Comparison of ENCODE assay signal across 11 cellular contexts in genomic region chr15:77028451-77029165, GRCh38. TPM values are rescaled to one million over a fixed set of nuclear protein-coding genes. Genes with fewer than 3 reads are reported as not detected.
DNase-seq lines count a peak whose midpoint lies in the region; ATAC-seq and TF ChIP-seq lines count a peak whose summit lies in the region.
"Had no signal": no experiment of that assay in that cellular context is flagged by ENCODE, and none has a peak within 500 bp of the region (broad histone marks: within the 10 kb centered on the region; RNA-seq: fewer than 3 reads in every experiment).

No MANE protein-coding gene starts in this region.

- H3K18ac ChIP-seq in mesendoderm (ENCODE audit: low read length), result no peak overlapping the region

- no peaks in the 10 kb centered on the region for H3K36me3 Mint-ChIP-seq in endodermal cell (ENCODE audit: low read depth)

- peak overlapping the region; percentile 44 for H3K4me3 Mint-ChIP-seq in endodermal cell

- peak; percentile 14 for DNase-seq in Right ventricle myocardium inferior (ENCODE audit: missing footprints)
- DNase-seq in right cardiac atrium, result no peak
- no peak for DNase-seq in endodermal cell
- DNase-seq in mesendoderm, result no peak
- DNase-seq in ureter (ENCODE audit: low spot score), result peak; percentile 31
- no peak for DNase-seq in anterior cingulate cortex (lab: John Stamatoyannopoulos, UW)
- DNase-seq in COLO829 (ENCODE audit: low spot score), result no peak
- DNase-seq: C1 segment of cervical spinal cord, NCI-H1436 treated with DMSO at 0.1 percent for 48 hours had no signal

- peaks cover 19% of the 10 kb centered on the region for H3K27me3 Mint-ChIP-seq in endodermal cell (ENCODE audit: insufficient read depth)

- peak overlapping the region; percentile 37 for H3K4me2 ChIP-seq in mesendoderm (ENCODE audit: low read length)

- ATAC-seq in Right ventricle myocardium inferior (no peak), right cardiac atrium (no peak), HG03196 (IDR thresholded peaks at IDR 0.05; ENCODE audit: unreplicated experiment) (no peak)

- H3K79me2 ChIP-seq in mesendoderm (ENCODE audit: control insufficient read depth, insufficient read depth, low read length), result no peaks in the 10 kb centered on the region

- intact Hi-C loops in Right ventricle myocardium inferior (cut with DNase I) (no loop called here), right cardiac atrium (cut with DNase I) (loop anchor here in 1 of 4 donors (10.0 kb wide), 1 partner anchor 516 kb away; no protein-coding TSS in a partner anchor)

- H4K5ac ChIP-seq in mesendoderm (ENCODE audit: low read length), result no peak overlapping the region

- no peak overlapping the region for H2BK5ac ChIP-seq in mesendoderm (ENCODE audit: low read length)

- no peak overlapping the region for H2BK15ac ChIP-seq in mesendoderm (replicated peaks; ENCODE audit: low read depth)

- H3K79me1 ChIP-seq in mesendoderm (ENCODE audit: low read length), result no peaks in the 10 kb centered on the region

- no peak overlapping the region for H2BK120ac ChIP-seq in mesendoderm (ENCODE audit: low read depth, low read length)

- no peaks in the 10 kb centered on the region for H3K36me3 ChIP-seq in endodermal cell (ENCODE audit: control insufficient read depth, insufficient read depth, low read length)
- H3K36me3 ChIP-seq in mesendoderm (ENCODE audit: control insufficient read depth, insufficient read depth, low read length), result no peaks in the 10 kb centered on the region

- H3K9me3 ChIP-seq in right cardiac atrium (ENCODE audit: control insufficient read depth, low read length) (no peaks in the 10 kb centered on the region), endodermal cell (ENCODE audit: control insufficient read depth, low read length) (no peaks in the 10 kb centered on the region)

- H3K9me3 Mint-ChIP-seq in endodermal cell, result no peaks in the 10 kb centered on the region

- H4K8ac ChIP-seq in mesendoderm (ENCODE audit: low read depth, low read length), result no peak overlapping the region

- H3K27ac ChIP-seq in right cardiac atrium (ENCODE audit: low read length), result no peak overlapping the region
- H3K27ac ChIP-seq in endodermal cell (ENCODE audit: low read depth, low read length), result no peak overlapping the region
- H3K27ac ChIP-seq in mesendoderm (ENCODE audit: low read depth, low read length), result no peak overlapping the region
- H3K27ac ChIP-seq: RWPE1 had no signal

- no peak overlapping the region for H2AK5ac ChIP-seq in mesendoderm (ENCODE audit: low read length)

- no peak overlapping the region for H3K4ac ChIP-seq in mesendoderm (ENCODE audit: low read depth, low read length)

- H3K9ac ChIP-seq in endodermal cell (ENCODE audit: extremely low read depth, low read length, poor library complexity, severe bottlenecking) (no peak overlapping the region), mesendoderm (ENCODE audit: low read length) (peak overlapping the region; percentile 46)

- H3K56ac ChIP-seq in mesendoderm (ENCODE audit: low read length), result peak overlapping the region; percentile 68

- H3K4me1 ChIP-seq in right cardiac atrium (ENCODE audit: control insufficient read depth, insufficient read depth, low read length) (no peaks in the 10 kb centered on the region), endodermal cell (ENCODE audit: control insufficient read depth, insufficient read depth, low read length) (peaks cover 1% of the 10 kb centered on the region), mesendoderm (ENCODE audit: control insufficient read depth, low read depth, low read length) (no peaks in the 10 kb centered on the region)

- H3K4me3 ChIP-seq in right cardiac atrium (ENCODE audit: low read length) (no peak overlapping the region), endodermal cell (ENCODE audit: low read length) (no peak overlapping the region), mesendoderm (ENCODE audit: low read length) (no peak overlapping the region)

- H3K4me1 Mint-ChIP-seq in endodermal cell, result peaks cover 1% of the 10 kb centered on the region

- no peak overlapping the region for H3K27ac Mint-ChIP-seq in endodermal cell

- H3K23ac ChIP-seq in mesendoderm (ENCODE audit: low read length), result no peak overlapping the region

- H3K27me3 ChIP-seq in right cardiac atrium (ENCODE audit: control insufficient read depth, insufficient read depth), result no peaks in the 10 kb centered on the region
- H3K27me3 ChIP-seq in endodermal cell (ENCODE audit: control insufficient read depth, insufficient read depth, low read length, poor library complexity, severe bottlenecking), result no peaks in the 10 kb centered on the region
- H3K27me3 ChIP-seq in mesendoderm (ENCODE audit: insufficient read depth, low read length, poor library complexity), result no peaks in the 10 kb centered on the region

- TF ChIP-seq CTCF in endodermal cell (conservative IDR thresholded peaks at IDR 0.05), result no peak

- WGBS in right cardiac atrium, result 50% methylated on average over 22 of the region's 22 CpGs
- 90 to 93% methylated on average over 6 to 22 of the region's 22 CpGs for WGBS in endodermal cell (ENCODE audit: insufficient coverage in 1 of 2, insufficient read length in 1 of 2), 2 experiments
- WGBS in mesendoderm (ENCODE audit: extremely low coverage, insufficient coverage, low lambda C conversion rate), result no CpG with 5 or more reads among the region's 22 CpGs

RNA-seq across cellular contexts. Expression of gene PSTPIP1, which starts 33.7 kb away (rescaled TPM):
- total RNA-seq in Right ventricle myocardium inferior, result 4.5 TPM
- total RNA-seq in right cardiac atrium, result 1 to 10 TPM; 2.9 to 6.0 (median 5.5) TPM
- polyA plus RNA-seq in right cardiac atrium, result 1.9 TPM
- total RNA-seq in endodermal cell, result 1 to 10 TPM in 1 of 2 donors, under 1 TPM in 1; 0.29 to 1.5 TPM
- 0.82 TPM for polyA plus RNA-seq in endodermal cell (2013, experiment 1 of 2)
- polyA plus RNA-seq in endodermal cell (2013, experiment 2 of 2), result 0.58 TPM
- polyA plus RNA-seq in mesendoderm (2013, experiment 1 of 2), result 0.14 TPM
- 0.38 TPM for polyA plus RNA-seq in mesendoderm (2013, experiment 2 of 2)
- 12.3 TPM for total RNA-seq in ureter

RNA-seq across cellular contexts. Expression of gene TSPAN3, which starts 42.3 kb away (rescaled TPM):
- total RNA-seq in Right ventricle myocardium inferior, result 98.3 TPM
- total RNA-seq in right cardiac atrium, result 100 to 1,000 TPM; 124 to 135 (median 127) TPM
- 129 TPM for polyA plus RNA-seq in right cardiac atrium
- 100 to 1,000 TPM; 188 to 211 TPM for total RNA-seq in endodermal cell
- polyA plus RNA-seq in endodermal cell (2013, experiment 1 of 2), result 230 TPM
- polyA plus RNA-seq in endodermal cell (2013, experiment 2 of 2), result 213 TPM
- polyA plus RNA-seq in mesendoderm (2013, experiment 1 of 2), result 89.3 TPM
- polyA plus RNA-seq in mesendoderm (2013, experiment 2 of 2), result 88.4 TPM
- 166 TPM for total RNA-seq in ureter

Comparison
In these comparisons a context has a peak if more than half of its experiments do, and no peak if none do; other contexts are left out.
1. DNase-seq: peak in Right ventricle myocardium inferior (single experiment) and ureter (single experiment); none in right cardiac atrium (0 of 3), endodermal cell (single experiment), mesendoderm (single experiment), anterior cingulate cortex (0 of 58) and COLO829 (single experiment).